ENCODE assay signal across 10 cellular contexts in genomic region chr10:79424221-79425073, GRCh38. TPM values are rescaled to one million over a fixed set of nuclear protein-coding genes. Genes with fewer than 3 reads are reported as not detected.
A peak's percentile ranks its signal among the peaks of the same experiment; 100 is the strongest.
DNase-seq lines count a peak whose midpoint lies in the region; TF ChIP-seq lines count a peak whose summit lies in the region.
"Had no signal": no experiment of that assay in that cellular context is flagged by ENCODE, and none has a peak within 500 bp of the region (broad histone marks: within the 10 kb centered on the region; RNA-seq: fewer than 3 reads in every experiment).

No MANE protein-coding gene starts in this region.

- peak; percentile 7 for DNase-seq in NCI-H2196 treated with DMSO at 0.1 percent for 48 hours (lab: John Stamatoyannopoulos, UW; ENCODE audit: unreplicated experiment)
- no peak for DNase-seq in dorsolateral prefrontal cortex
- DNase-seq in testis, result peak; percentile 71
- DNase-seq in NCI-H748 (lab: John Stamatoyannopoulos, UW; ENCODE audit: unreplicated experiment), result no peak
- no peak for DNase-seq in NCI-H1694 treated with DMSO at 0.1 percent for 48 hours (lab: John Stamatoyannopoulos, UW)
- no peak for DNase-seq in DMS153 treated with DMSO at 0.1 percent for 48 hours (lab: John Stamatoyannopoulos, UW; ENCODE audit: unreplicated experiment)
- DNase-seq: activated T-cell treated with anti-CD3 and anti-CD28 coated beads, Interleukin-2, amount 50 U/mL, for 24 hours; NCI-H524 treated with DMSO at 0.1 percent for 48 hours; T-helper 17 cell had no signal

- WGBS in mesodermal cell (ENCODE audit: insufficient coverage in 2 of 2), 2 experiments, result 88 to 94% methylated on average over 10 to 11 of the region's 11 CpGs
- 59 to 68% methylated on average over 10 to 11 of the region's 11 CpGs for WGBS in testis, 2 donors

- no peak for TF ChIP-seq POLR2A in testis (IDR thresholded peaks at IDR 0.05)

- peaks cover 27% of the 10 kb centered on the region for H3K4me1 ChIP-seq in mesodermal cell (ENCODE audit: control insufficient read depth, insufficient read depth, low read length, poor library complexity, severe bottlenecking)
- H3K4me1 ChIP-seq in testis, result peaks cover 33% of the 10 kb centered on the region

- H3K27me3 ChIP-seq in dorsolateral prefrontal cortex, result no peaks in the 10 kb centered on the region
- H3K27me3 ChIP-seq in testis, result no peaks in the 10 kb centered on the region

- H3K9me3 ChIP-seq in mesodermal cell (ENCODE audit: control insufficient read depth, low read length), result no peaks in the 10 kb centered on the region
- no peaks in the 10 kb centered on the region for H3K9me3 ChIP-seq in testis

- peak overlapping the region in 45 of 59 donors; percentile 10 to 83 (median 70) for H3K27ac ChIP-seq in dorsolateral prefrontal cortex
- peak overlapping the region; percentile 36 for H3K27ac ChIP-seq in mesodermal cell (ENCODE audit: low read depth, low read length, severe bottlenecking)
- H3K27ac ChIP-seq in testis, result peak overlapping the region; percentile 12 to 58

- intact Hi-C loops in dorsolateral prefrontal cortex (cut with DNase I), result no loop called here
- intact Hi-C loops in testis (cut with DNase I; ENCODE audit: low total_unique reads), result no loop called here

- no peak for TF ChIP-seq CTCF in dorsolateral prefrontal cortex (IDR thresholded peaks at IDR 0.05 in 54 of 56, conservative IDR thresholded peaks at IDR 0.05 in 2 of 56; ENCODE audit: low read depth in 1 of 56, partially characterized antibody in 56 of 56)
- TF ChIP-seq CTCF in testis (IDR thresholded peaks at IDR 0.05), result no peak

- H3K4me3 ChIP-seq in dorsolateral prefrontal cortex (peak overlapping the region in 3 of 59 donors; percentile 6 to 20 (median 16)), mesodermal cell (ENCODE audit: extremely low read depth, insufficient read depth, low read length, poor library complexity, severe bottlenecking) (no peak overlapping the region), testis (no peak overlapping the region)

- peaks cover 55% of the 10 kb centered on the region for H3K36me3 ChIP-seq in mesodermal cell (ENCODE audit: control insufficient read depth, insufficient read depth, low read length)
- no peaks in the 10 kb centered on the region for H3K36me3 ChIP-seq in testis (ENCODE audit: low read depth, missing control alignments)

RNA-seq across cellular contexts. Expression of gene ZCCHC24, which starts 21.0 kb away (rescaled TPM):
- total RNA-seq in dorsolateral prefrontal cortex, result 100 to 1,000 TPM in 56 of 120 experiments, 10 to 100 TPM in 64; 46.7 to 245 (median 97.2) TPM
- 43.7 TPM for polyA plus RNA-seq in mesodermal cell (2013, experiment 1 of 2)
- polyA plus RNA-seq in mesodermal cell (2013, experiment 2 of 2), result 41.4 TPM
- 10 to 100 TPM; 31.3 to 38.6 TPM for total RNA-seq in testis
- polyA plus RNA-seq in testis (ENCODE audit: insufficient read depth, low read depth, low replicate concordance), result 27.7 TPM

Comparison
In these comparisons a context has a peak if more than half of its experiments do, and no peak if none do; other contexts are left out.
1. DNase-seq: peak in NCI-H2196 treated with DMSO at 0.1 percent for 48 hours (single experiment) and testis (single experiment); none in dorsolateral prefrontal cortex (0 of 10), NCI-H748 (single experiment), NCI-H1694 treated with DMSO at 0.1 percent for 48 hours (single experiment) and DMS153 treated with DMSO at 0.1 percent for 48 hours (single experiment).
2. Peak in every context shown above with its lines, with median percentiles within 50 percentile points of each other: H3K27ac ChIP-seq.